ENCODE assay signal across 1 cellular context in the genomic region with DNA sequence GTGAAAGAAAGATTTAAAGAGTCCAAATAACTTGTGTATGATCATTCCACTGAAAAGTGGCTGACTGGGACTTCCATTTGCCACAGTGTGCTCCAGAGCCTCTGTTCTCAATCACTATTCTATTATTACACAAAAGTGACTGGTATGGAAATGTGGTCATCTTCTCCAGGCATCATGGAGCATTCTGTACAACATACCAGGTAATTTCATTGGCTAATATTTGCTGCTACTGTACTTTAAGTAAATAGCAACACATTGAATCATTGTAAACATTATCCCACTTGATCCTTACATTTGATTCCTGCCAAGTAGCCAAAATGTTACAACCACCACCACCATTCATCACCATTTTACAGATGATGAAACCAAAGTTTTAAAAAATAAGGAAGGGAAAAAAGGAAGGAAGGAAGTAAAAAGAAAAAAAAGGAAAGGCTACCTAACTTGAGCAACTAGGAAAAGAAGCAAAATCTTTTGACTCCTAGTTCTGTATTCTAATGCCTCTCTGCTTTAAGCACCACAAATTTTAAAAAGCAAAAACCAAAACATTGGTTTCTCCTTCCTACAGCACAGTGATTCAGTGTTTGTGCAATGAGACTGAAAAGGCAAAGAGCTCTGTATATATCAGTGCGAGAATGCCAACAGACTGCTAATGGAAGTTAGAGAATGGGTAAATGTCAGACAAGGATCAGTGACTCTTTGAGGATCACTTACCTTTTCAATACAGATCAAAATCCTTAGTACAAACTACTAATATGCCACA.
TF ChIP-seq lines count a peak whose summit lies in the region.

No MANE protein-coding gene starts in this region.

TF ChIP-seq in SK-N-SH, 30 proteins besides CTCF, POLR2A, EP300 and RAD21 (continued from another document):
- TF ChIP-seq RFX5 (IDR thresholded peaks at IDR 0.05; ENCODE audit: low read length) (no peak), EZH2phosphoT487 (IDR thresholded peaks at IDR 0.05; ENCODE audit: borderline replicate concordance, low read depth) (no peak), FOXJ3 (CRISPR knock-in tag; IDR thresholded peaks at IDR 0.05) (no peak), FOXM1 (IDR thresholded peaks at IDR 0.05; ENCODE audit: low read depth) (no peak)
- TF ChIP-seq, protein P1, sequence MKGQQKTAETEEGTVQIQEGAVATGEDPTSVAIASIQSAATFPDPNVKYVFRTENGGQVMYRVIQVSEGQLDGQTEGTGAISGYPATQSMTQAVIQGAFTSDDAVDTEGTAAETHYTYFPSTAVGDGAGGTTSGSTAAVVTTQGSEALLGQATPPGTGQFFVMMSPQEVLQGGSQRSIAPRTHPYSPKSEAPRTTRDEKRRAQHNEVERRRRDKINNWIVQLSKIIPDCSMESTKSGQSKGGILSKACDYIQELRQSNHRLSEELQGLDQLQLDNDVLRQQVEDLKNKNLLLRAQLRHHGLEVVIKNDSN (IDR thresholded peaks at IDR 0.05; ENCODE audit: borderline replicate concordance, low read depth) = no peak
